In the genomic region with DNA sequence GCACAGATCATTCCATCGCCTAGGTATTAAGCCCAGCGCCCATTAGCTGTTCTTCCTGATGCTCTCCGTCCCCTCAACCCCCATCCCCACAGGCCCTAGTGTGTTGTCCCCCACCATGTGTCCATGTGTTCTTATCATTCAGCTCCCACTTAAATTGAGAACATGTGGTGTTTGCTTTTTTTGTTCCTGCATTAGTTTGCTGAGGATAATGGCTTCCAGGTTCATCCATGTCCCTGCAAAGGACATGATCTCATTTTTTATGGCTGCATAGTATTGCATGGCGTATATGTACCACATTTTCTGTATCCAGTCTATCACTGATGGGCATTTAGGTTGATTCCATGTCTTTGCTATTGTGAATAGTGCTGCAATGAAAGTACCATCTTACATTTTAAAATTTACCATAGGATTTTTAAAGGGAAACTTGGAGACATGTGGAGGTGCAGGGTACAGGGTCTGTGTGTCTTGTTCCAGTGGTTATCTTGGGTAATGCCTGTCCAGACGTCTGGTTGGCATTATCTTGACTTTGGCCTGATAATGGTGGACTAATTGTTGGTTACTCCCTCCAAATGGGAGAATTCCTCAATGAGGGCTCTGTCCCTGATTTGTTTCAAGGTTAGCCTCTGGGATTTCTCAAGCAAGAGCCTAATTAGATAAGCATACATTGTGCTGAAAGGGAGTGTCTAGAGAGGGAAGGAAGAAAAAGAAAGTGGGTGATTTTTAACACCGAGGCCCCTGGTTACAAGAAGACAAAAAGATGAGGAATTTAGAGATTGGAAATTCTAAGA, we compare ENCODE assay signal across 18 cellular contexts.
"Had no signal": no experiment of that assay in that cellular context is flagged by ENCODE, and none has a peak within 500 bp of the region (broad histone marks: within the 10 kb centered on the region; RNA-seq: fewer than 3 reads in every experiment).

No MANE protein-coding gene starts in this region.

- ATAC-seq: naive thymus-derived CD8-positive, alpha-beta T cell; right lobe of liver; stimulated activated memory B cell treated with anti-CD40 and anti-IgM and Interleukin-4, amounts not matched to agents 10 μg/mL and 1 μg/mL and 100 μg/mL, for 72 hours; stimulated activated naive CD8-positive, alpha-beta T cell treated with anti-CD3 and anti-CD28 coated beads, Interleukin-15, Interleukin-2, amounts not matched to agents 100 U/mL and 50 U/mL, for 24 hours had no signal

- H3K9me3 Mint-ChIP-seq: naive thymus-derived CD8-positive, alpha-beta T cell; stimulated activated memory B cell treated with anti-CD40 and anti-IgM and Interleukin-4, amounts not matched to agents 10 μg/mL and 1 μg/mL and 100 μg/mL, for 72 hours had no signal

- DNase-seq: islet precursor cell; left ventricle myocardium inferior; naive thymus-derived CD8-positive, alpha-beta T cell; occipital lobe; right lobe of liver; stimulated activated CD4-positive, alpha-beta T cell treated with anti-CD3 and anti-CD28 coated beads, Interleukin-1b, Interleukin-23, amount 100 ng/mL, for 48 hours; stimulated activated CD4-positive, alpha-beta T cell treated with anti-CD3 and anti-CD28 coated beads, Interleukin-2, amount 100 ng/mL, for 48 hours; stimulated activated CD4-positive, alpha-beta T cell treated with anti-CD3 and anti-CD28 coated beads, Interleukin-4, amount 100 ng/mL, for 4 hours; stimulated activated CD8-positive, alpha-beta memory T cell treated with anti-CD3 and anti-CD28 coated beads, Interleukin-4, amount 100 ng/mL, for 48 hours; stimulated activated naive CD8-positive, alpha-beta T cell treated with anti-CD3 and anti-CD28 coated beads, Interleukin-15, Interleukin-2, amounts not matched to agents 100 U/mL and 50 U/mL, for 24 hours; stomach; testis; thyroid gland; transverse colon; upper lobe of left lung had no signal

- H3K4me3 Mint-ChIP-seq: naive thymus-derived CD8-positive, alpha-beta T cell; nephron; neural progenitor cell; stimulated activated memory B cell treated with anti-CD40 and anti-IgM and Interleukin-4, amounts not matched to agents 10 μg/mL and 1 μg/mL and 100 μg/mL, for 72 hours had no signal

- H3K27ac Mint-ChIP-seq: naive thymus-derived CD8-positive, alpha-beta T cell; nephron; neural progenitor cell; stimulated activated memory B cell treated with anti-CD40 and anti-IgM and Interleukin-4, amounts not matched to agents 10 μg/mL and 1 μg/mL and 100 μg/mL, for 72 hours had no signal

- H3K36me3 Mint-ChIP-seq: naive thymus-derived CD8-positive, alpha-beta T cell; stimulated activated memory B cell treated with anti-CD40 and anti-IgM and Interleukin-4, amounts not matched to agents 10 μg/mL and 1 μg/mL and 100 μg/mL, for 72 hours had no signal

- H3K4me1 Mint-ChIP-seq: nephron; stimulated activated memory B cell treated with anti-CD40 and anti-IgM and Interleukin-4, amounts not matched to agents 10 μg/mL and 1 μg/mL and 100 μg/mL, for 72 hours had no signal
